18 cellular contexts compared by ENCODE assay signal in genomic region chr20:24960861-24961260, GRCh38. TPM values are rescaled to one million over a fixed set of nuclear protein-coding genes. Genes with fewer than 3 reads are reported as not detected.
A peak's percentile ranks its signal among the peaks of the same experiment; 100 is the strongest.
DNase-seq lines count a peak whose midpoint lies in the region; ATAC-seq and TF ChIP-seq lines count a peak whose summit lies in the region.
"Had no signal": no experiment of that assay in that cellular context is flagged by ENCODE, and none has a peak within 500 bp of the region (broad histone marks: within the 10 kb centered on the region; RNA-seq: fewer than 3 reads in every experiment).

No MANE protein-coding gene starts in this region.

- ATAC-seq in T-helper 17 cell, result peak; percentile 47
- ATAC-seq: HCT116 had no signal

- H3K27ac Mint-ChIP-seq in activated T-cell treated with anti-CD3 and anti-CD28 coated beads, Interleukin-2, amount 50 U/mL, for 24 hours, result peak overlapping the region; percentile 76
- H3K27ac Mint-ChIP-seq in T-helper 17 cell, result peak overlapping the region; percentile 88
- H3K27ac Mint-ChIP-seq: activated B cell treated with CpG ODN at 0.5 μM for 24 hours had no signal

- no peak for TF ChIP-seq POLR2A in spleen (IDR thresholded peaks at IDR 0.05)

- H3K27me3 Mint-ChIP-seq in activated T-cell treated with anti-CD3 and anti-CD28 coated beads, Interleukin-2, amount 50 U/mL, for 24 hours, result no peaks in the 10 kb centered on the region
- no peaks in the 10 kb centered on the region for H3K27me3 Mint-ChIP-seq in T-helper 17 cell
- H3K27me3 Mint-ChIP-seq: activated B cell treated with CpG ODN at 0.5 μM for 24 hours had no signal

- 66 to 82% (median 76%) methylated on average over 2 of the region's 2 CpGs for WGBS in spleen, 5 donors

- H3K36me3 ChIP-seq in spleen, result peaks cover 0 to 100% (median 81%) of the 10 kb centered on the region in 6 donors

- H3K27ac ChIP-seq in spleen, result peak overlapping the region in 7 of 8 donors; percentile 53 to 86 (median 72)
- H3K27ac ChIP-seq: vagina had no signal

- no peak overlapping the region for H3K4me3 ChIP-seq in spleen
- H3K4me3 ChIP-seq: ascending aorta, vagina had no signal

- peaks cover 94% of the 10 kb centered on the region for H3K36me3 Mint-ChIP-seq in activated T-cell treated with anti-CD3 and anti-CD28 coated beads, Interleukin-2, amount 50 U/mL, for 24 hours (ENCODE audit: low read depth)
- peaks cover 4% of the 10 kb centered on the region for H3K36me3 Mint-ChIP-seq in T-helper 17 cell (ENCODE audit: low read depth)

- no peak overlapping the region for H3K4me3 Mint-ChIP-seq in activated T-cell treated with anti-CD3 and anti-CD28 coated beads, Interleukin-2, amount 50 U/mL, for 24 hours
- H3K4me3 Mint-ChIP-seq in T-helper 17 cell, result no peak overlapping the region
- H3K4me3 Mint-ChIP-seq: activated B cell treated with CpG ODN at 0.5 μM for 24 hours had no signal

- peaks cover 0 to 67% (median 16%) of the 10 kb centered on the region in 6 donors for H3K4me1 ChIP-seq in spleen
- H3K4me1 ChIP-seq: ascending aorta, vagina had no signal

- peaks cover 43% of the 10 kb centered on the region for H3K4me1 Mint-ChIP-seq in activated T-cell treated with anti-CD3 and anti-CD28 coated beads, Interleukin-2, amount 50 U/mL, for 24 hours (ENCODE audit: low read depth)
- H3K4me1 Mint-ChIP-seq in T-helper 17 cell, result peaks cover 6% of the 10 kb centered on the region
- H3K4me1 Mint-ChIP-seq: activated B cell treated with CpG ODN at 0.5 μM for 24 hours had no signal

- H3K9me3 Mint-ChIP-seq in activated T-cell treated with anti-CD3 and anti-CD28 coated beads, Interleukin-2, amount 50 U/mL, for 24 hours, result no peaks in the 10 kb centered on the region
- H3K9me3 Mint-ChIP-seq: activated B cell treated with CpG ODN at 0.5 μM for 24 hours had no signal

- TF ChIP-seq CTCF in spleen (IDR thresholded peaks at IDR 0.05 in 8 of 11, conservative IDR thresholded peaks at IDR 0.05 in 3 of 11), result no peak

- H3K9me3 ChIP-seq in T-helper 17 cell (ENCODE audit: control insufficient read depth, low read length, poor library complexity, severe bottlenecking) (no peaks in the 10 kb centered on the region), spleen (no peaks in the 10 kb centered on the region)
- H3K9me3 ChIP-seq: ascending aorta, vagina had no signal

- H3K27me3 ChIP-seq in spleen (replicated peaks in 1 of 7), result no peaks in the 10 kb centered on the region
- H3K27me3 ChIP-seq: ascending aorta, vagina had no signal

- intact Hi-C loops in spleen (cut with DNase I; ENCODE audit: low total_unique reads), result no loop called here

- DNase-seq in activated T-cell treated with anti-CD3 and anti-CD28 coated beads, Interleukin-2, amount 50 U/mL, for 24 hours, result no peak
- DNase-seq in activated T-cell treated with anti-CD3 and anti-CD28 coated beads, Interleukin-2, amount 50 U/mL, for 48 hours, result no peak
- no peak for DNase-seq in T-helper 17 cell
- DNase-seq in central memory CD4-positive, alpha-beta T cell, result peak; percentile 43
- no peak for DNase-seq in spleen
- DNase-seq in NCI-H82 (lab: John Stamatoyannopoulos, UW), result no peak
- no peak for DNase-seq in NCI-H2171 treated with DMSO at 0.1 percent for 48 hours (lab: John Stamatoyannopoulos, UW)
- no peak for DNase-seq in AG20443 (ENCODE audit: low spot score)
- DNase-seq: activated B cell treated with CpG ODN at 0.5 μM for 24 hours, midbrain, NCI-H146, retina, SHP77 had no signal

RNA-seq across cellular contexts. Expression of gene CST7, which starts 11.8 kb away (rescaled TPM):
- total RNA-seq in T-helper 17 cell, result 10 to 100 TPM; 10.7 to 22.8 TPM
- 100 to 1,000 TPM in 3 of 7 donors, 10 to 100 TPM in 4; 51.4 to 298 (median 95.5) TPM for total RNA-seq in spleen
- polyA plus RNA-seq in spleen, result 10 to 100 TPM; 23.1 to 51.6 (median 37.2) TPM
- total RNA-seq: ascending aorta, endothelial cell of umbilical vein, frontal cortex had no signal
- polyA plus RNA-seq: endothelial cell of umbilical vein had no signal

RNA-seq across cellular contexts. Expression of gene APMAP, which starts 31.7 kb away (rescaled TPM):
- total RNA-seq in T-helper 17 cell (10 to 100 TPM; 24.6 to 26.2 TPM), spleen (100 to 1,000 TPM in 1 of 7 donors, 10 to 100 TPM in 6; 57.9 to 104 (median 78.8) TPM)
- polyA plus RNA-seq in spleen, result 10 to 100 TPM; 26.5 to 36.0 (median 31.5) TPM
